Comparison of ENCODE assay signal across 18 cellular contexts in genomic region chr5:8828596-8829321, GRCh38.
DNase-seq lines count a peak whose midpoint lies in the region; ATAC-seq, FAIRE-seq and TF ChIP-seq lines count a peak whose summit lies in the region.
"Had no signal": no experiment of that assay in that cellular context is flagged by ENCODE, and none has a peak within 500 bp of the region (broad histone marks: within the 10 kb centered on the region; RNA-seq: fewer than 3 reads in every experiment).

No MANE protein-coding gene starts in this region.

- TF ChIP-seq CTCF in A549 (IDR thresholded peaks at IDR 0.05) (no peak), PC-9 (conservative IDR thresholded peaks at IDR 0.05) (no peak), choroid plexus epithelial cell (conservative IDR thresholded peaks at IDR 0.05; ENCODE audit: low read depth, low read length) (no peak), lung (IDR thresholded peaks at IDR 0.05; ENCODE audit: control extremely low read depth, extremely low read depth) (no peak), GM13977 (IDR thresholded peaks at IDR 0.05; ENCODE audit: extremely low read depth, insufficient read depth, missing control alignments) (no peak)

- TF ChIP-seq EP300 in A549 (IDR thresholded peaks at IDR 0.05): no peak

- H3K27me3 ChIP-seq in PC-9 (ENCODE audit: insufficient read depth, low read depth): no peaks in the 10 kb centered on the region
- no peaks in the 10 kb centered on the region for H3K27me3 ChIP-seq in lung (ENCODE audit: control insufficient read depth, insufficient read depth)
- H3K27me3 ChIP-seq: ascending aorta, right lobe of liver had no signal

- in situ Hi-C loops in GM13977 (cut with MboI; ENCODE audit: low pct_unique_long_range_greater_than_20kb, low sequenced_read_pairs, unreplicated experiment): no loop called here

- DNase-seq in A549 (ENCODE audit: low read depth in 1 of 2, low spot score in 1 of 2): no peak
- DNase-seq in PC-9: no peak
- DNase-seq in choroid plexus epithelial cell (ENCODE audit: low read depth): peak; percentile 32
- no peak for DNase-seq in lung (ENCODE audit: low spot score)
- no peak for DNase-seq in GM13977 (ENCODE audit: low spot score)
- DNase-seq in kidney glomerular epithelial cell (lab: John Stamatoyannopoulos, UW): no peak
- DNase-seq in NCI-H82 (lab: John Stamatoyannopoulos, UW): no peak
- DNase-seq in NCI-H2081 treated with DMSO at 0.1 percent for 48 hours (lab: John Stamatoyannopoulos, UW): no peak
- DNase-seq: activated CD4-positive, CD25-positive, alpha-beta regulatory T cell treated with anti-CD3 and anti-CD28 coated beads, Interleukin-2, amount 50 U/mL, for 72 hours; activated CD8-positive, alpha-beta memory T cell treated with anti-CD3 and anti-CD28 coated beads, Interleukin-2, amount 50 U/mL, for 4 hours; activated naive CD4-positive, alpha-beta T cell; COR-L47; NCI-H2107; NCI-H774; right lobe of liver; stimulated activated CD4-positive, alpha-beta T cell treated with anti-CD3 and anti-CD28 coated beads, Interleukin-4, amount 100 ng/mL, for 4 hours had no signal

- H3K4me1 ChIP-seq in A549 (peaks cover 14% of the 10 kb centered on the region), PC-9 (replicated peaks; ENCODE audit: insufficient read depth) (peaks cover 18% of the 10 kb centered on the region), lung (ENCODE audit: control insufficient read depth in 2 of 2, insufficient read depth in 2 of 2, low read length in 2 of 2) (peaks cover 0 to 5% of the 10 kb centered on the region in 2 donors)
- H3K4me1 ChIP-seq: ascending aorta, HAP-1, right lobe of liver had no signal

- no peak for TF ChIP-seq POLR2A in A549 (IDR thresholded peaks at IDR 0.05; ENCODE audit: low read length)

- H3K36me3 ChIP-seq in PC-9 (ENCODE audit: low read depth): no peaks in the 10 kb centered on the region
- H3K36me3 ChIP-seq in lung (ENCODE audit: control insufficient read depth in 2 of 2, insufficient read depth in 2 of 2, low read length in 2 of 2): no peaks in the 10 kb centered on the region
- H3K36me3 ChIP-seq: ascending aorta, HAP-1, right lobe of liver had no signal

- H3K4me2 ChIP-seq in A549: peak overlapping the region; percentile 49
- peak overlapping the region; percentile 12; the same call in 1 of the 2 replicates for H3K4me2 ChIP-seq in PC-9

- peaks cover 13% of the 10 kb centered on the region for H3F3A ChIP-seq in PC-9 (ENCODE audit: insufficient read depth, low read depth)

- no peaks in the 10 kb centered on the region for H3K79me2 ChIP-seq in PC-9 (ENCODE audit: low read depth)

- WGBS in A549 (ENCODE audit: missing lambda C conversion rate): 48% methylated on average over 2 of the region's 2 CpGs
- WGBS in lung, 2 donors: 92 to 98% methylated on average over 2 of the region's 2 CpGs

- no peak for TF ChIP-seq RAD21 in A549 (conservative IDR thresholded peaks at IDR 0.05 in 1 of 2, IDR thresholded peaks at IDR 0.05 in 1 of 2)

- no peak for FAIRE-seq in A549 (lab: Jason Lieb, UNC)

- H4K20me1 ChIP-seq in PC-9 (ENCODE audit: insufficient read depth): no peaks in the 10 kb centered on the region

- H3K9me2 ChIP-seq in PC-9 (ENCODE audit: insufficient read depth): no peaks in the 10 kb centered on the region; the same call in 1 of the 2 replicates

- POLR2A ChIA-PET in A549 (lab: Yijun Ruan, JAX) (no interaction called here), PC-9 (lab: Charles Lee; ENCODE audit: unreplicated experiment) (no interaction called here)

- H3K9me3 ChIP-seq in A549 (no peaks in the 10 kb centered on the region), PC-9 (ENCODE audit: insufficient read depth, low read depth) (no peaks in the 10 kb centered on the region), lung (ENCODE audit: control insufficient read depth in 2 of 2, insufficient read depth in 1 of 2, low read length in 1 of 2) (peaks cover 0 to 2% of the 10 kb centered on the region in 2 donors)
- H3K9me3 ChIP-seq: ascending aorta, HAP-1, right lobe of liver had no signal

- H3K27ac ChIP-seq in A549: peak overlapping the region; percentile 67 to 82
- H3K27ac ChIP-seq in PC-9: no peak overlapping the region
- peak overlapping the region in 1 of 2 donors; percentile 21 for H3K27ac ChIP-seq in lung (ENCODE audit: low read depth in 1 of 2, low read length in 1 of 2)
- H3K27ac ChIP-seq: ascending aorta, right lobe of liver had no signal

- H3K4me3 ChIP-seq in A549 (no peak overlapping the region), PC-9 (no peak overlapping the region), choroid plexus epithelial cell (ENCODE audit: low read depth, low read length) (no peak overlapping the region), lung (no peak overlapping the region)
- H3K4me3 ChIP-seq: ascending aorta, HAP-1, right lobe of liver had no signal

- H2AFZ ChIP-seq in PC-9: no peak overlapping the region

- CTCF ChIA-PET in A549 (lab: Yijun Ruan, JAX) (interaction anchor here (1.8 kb wide), 1 partner anchor 11 kb away, joined by 5 read pairs; no protein-coding TSS in a partner anchor), PC-9 (lab: Charles Lee) (no interaction called here)

- intact Hi-C loops in PC-9 (cut with micrococcal nuclease; ENCODE audit: unreplicated experiment): no loop called here

- peak; percentile 31 to 48; a peak in 5 of 6 replicates for ATAC-seq in A549
- peak; percentile 4 for ATAC-seq in lung (ENCODE audit: insufficient read depth, low FRiP score)

- no TSS peak for BruUV-seq in PC-9 (replicated peaks; lab: Mats Ljungman, UMichigan)

TF ChIP-seq in A549, 52 proteins besides CTCF, POLR2A, EP300 and RAD21:
- TF ChIP-seq ZSCAN20 (CRISPR knock-in tag; IDR thresholded peaks at IDR 0.05) (no peak), ZC3H11A (IDR thresholded peaks at IDR 0.05) (no peak), CBX2 (IDR thresholded peaks at IDR 0.05; ENCODE audit: borderline replicate concordance, low read depth) (no peak), NPAS2 (CRISPR knock-in tag; IDR thresholded peaks at IDR 0.05; ENCODE audit: borderline replicate concordance) (no peak), EHF (CRISPR knock-in tag; IDR thresholded peaks at IDR 0.05) (no peak), PHF8 (IDR thresholded peaks at IDR 0.05; ENCODE audit: borderline replicate concordance, low read depth) (no peak), FOSL2 (IDR thresholded peaks at IDR 0.05) (no peak), FOSL2 (CRISPR knock-in tag; IDR thresholded peaks at IDR 0.05) (no peak), TFCP2L1 (CRISPR knock-in tag; IDR thresholded peaks at IDR 0.05) (no peak), BCL3 (IDR thresholded peaks at IDR 0.05) (no peak), CHD2 (IDR thresholded peaks at IDR 0.05; ENCODE audit: low read length, partially characterized antibody) (no peak), MAFK (IDR thresholded peaks at IDR 0.05; ENCODE audit: partially characterized antibody) (no peak), HOXB5 (CRISPR knock-in tag; IDR thresholded peaks at IDR 0.05) (no peak), USF2 (IDR thresholded peaks at IDR 0.05) (no peak), JUNB (IDR thresholded peaks at IDR 0.05) (no peak)
- TF ChIP-seq, protein P1, sequence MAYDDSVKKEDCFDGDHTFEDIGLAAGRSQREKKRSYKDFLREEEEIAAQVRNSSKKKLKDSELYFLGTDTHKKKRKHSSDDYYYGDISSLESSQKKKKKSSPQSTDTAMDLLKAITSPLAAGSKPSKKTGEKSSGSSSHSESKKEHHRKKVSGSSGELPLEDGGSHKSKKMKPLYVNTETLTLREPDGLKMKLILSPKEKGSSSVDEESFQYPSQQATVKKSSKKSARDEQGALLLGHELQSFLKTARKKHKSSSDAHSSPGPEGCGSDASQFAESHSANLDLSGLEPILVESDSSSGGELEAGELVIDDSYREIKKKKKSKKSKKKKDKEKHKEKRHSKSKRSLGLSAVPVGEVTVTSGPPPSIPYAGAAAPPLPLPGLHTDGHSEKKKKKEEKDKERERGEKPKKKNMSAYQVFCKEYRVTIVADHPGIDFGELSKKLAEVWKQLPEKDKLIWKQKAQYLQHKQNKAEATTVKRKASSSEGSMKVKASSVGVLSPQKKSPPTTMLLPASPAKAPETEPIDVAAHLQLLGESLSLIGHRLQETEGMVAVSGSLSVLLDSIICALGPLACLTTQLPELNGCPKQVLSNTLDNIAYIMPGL (CRISPR knock-in tag; IDR thresholded peaks at IDR 0.05; ENCODE audit: borderline replicate concordance): no peak
TF ChIP-seq in A549: peak in this region for 0.
